1 cellular context compared by ENCODE assay signal in genomic region chr11:78425436-78425835, GRCh38.
TF ChIP-seq lines count a peak whose summit lies in the region.

No MANE protein-coding gene starts in this region.

TF ChIP-seq in SK-N-SH treated with all-trans-retinoic acid at 6 μM for 48 hours, 23 proteins besides CTCF, POLR2A, EP300 and RAD21 (continued from another document):
- TF ChIP-seq TSHZ2 (CRISPR knock-in tag; IDR thresholded peaks at IDR 0.05), result peak; percentile 26
- TF ChIP-seq CSDC2 (CRISPR knock-in tag; IDR thresholded peaks at IDR 0.05), result no peak
- no peak for TF ChIP-seq ZNF70 (CRISPR knock-in tag; IDR thresholded peaks at IDR 0.05)
- TF ChIP-seq RARB (CRISPR knock-in tag; IDR thresholded peaks at IDR 0.05), result no peak
- TF ChIP-seq ARNTL (CRISPR knock-in tag; IDR thresholded peaks at IDR 0.05; ENCODE audit: borderline replicate concordance, low read depth), result no peak
- no peak for TF ChIP-seq ZFP3 (CRISPR knock-in tag; IDR thresholded peaks at IDR 0.05)
- TF ChIP-seq ZC3H10 (CRISPR knock-in tag; IDR thresholded peaks at IDR 0.05), result no peak
